27 cellular contexts compared by ENCODE assay signal in genomic region chr7:136027160-136027559, GRCh38.
"Had no signal": no experiment of that assay in that cellular context is flagged by ENCODE, and none has a peak within 500 bp of the region (broad histone marks: within the 10 kb centered on the region; RNA-seq: fewer than 3 reads in every experiment).

No MANE protein-coding gene starts in this region.

- DNase-seq: colonic mucosa; effector memory CD4-positive, alpha-beta T cell; foreskin fibroblast; heart right ventricle; hippocampal formation; left cardiac atrium; left lung; mesendoderm; naive thymus-derived CD8-positive, alpha-beta T cell; nephron progenitor cell; nucleus accumbens; stimulated activated CD4-positive, alpha-beta T cell treated with anti-CD3 and anti-CD28 coated beads, Interleukin-12 subunit alpha, Interleukin-12 subunit beta, amount 100 ng/mL, for 4 hours; stimulated activated CD4-positive, alpha-beta T cell treated with anti-CD3 and anti-CD28 coated beads, Interleukin-1b, Interleukin-23, amount 100 ng/mL, for 48 hours; stimulated activated CD4-positive, alpha-beta T cell treated with anti-CD3 and anti-CD28 coated beads, Interleukin-4, amount 100 ng/mL, for 1 hour; stimulated activated CD8-positive, alpha-beta memory T cell treated with anti-CD3 and anti-CD28 coated beads, Interleukin-4, amount 100 ng/mL, for 48 hours; stimulated activated naive CD4-positive, alpha-beta T cell treated with Interleukin-2 at 50 U/mL for 16 hours; stomach; thyroid gland had no signal

- H3K27me3 ChIP-seq: colonic mucosa, gastroesophageal sphincter, heart right ventricle, left lung, right atrium auricular region, stomach, thyroid gland, vagina had no signal

- FAIRE-seq: endothelial cell of umbilical vein, islet of Langerhans had no signal

- H3K27ac ChIP-seq: colonic mucosa, gastroesophageal sphincter, heart right ventricle, left lung, prostate gland, right atrium auricular region, stomach, thyroid gland, vagina had no signal

- H3K4me1 Mint-ChIP-seq: naive thymus-derived CD8-positive, alpha-beta T cell had no signal

- ATAC-seq: gastroesophageal sphincter; heart right ventricle; left cardiac atrium; left lung; naive thymus-derived CD8-positive, alpha-beta T cell; sciatic nerve had no signal

- H3K4me3 Mint-ChIP-seq: dendritic cell treated with granulocyte-macrophage colony-stimulating factor and Interleukin-4, amounts not matched to agents 40 ng/mL and 50 ng/mL, for 4 days; naive thymus-derived CD8-positive, alpha-beta T cell; nephron progenitor cell had no signal

- H3K36me3 ChIP-seq: colonic mucosa, gastroesophageal sphincter, heart right ventricle, left lung, prostate gland, right atrium auricular region, stomach, thyroid gland, vagina had no signal

- H3K9me3 ChIP-seq: colonic mucosa, gastroesophageal sphincter, heart right ventricle, left lung, prostate gland, right atrium auricular region, stomach, thyroid gland, vagina had no signal

- H3K9me3 Mint-ChIP-seq: dendritic cell treated with granulocyte-macrophage colony-stimulating factor and Interleukin-4, amounts not matched to agents 40 ng/mL and 50 ng/mL, for 4 days; naive thymus-derived CD8-positive, alpha-beta T cell had no signal

- H3K27ac Mint-ChIP-seq: dendritic cell treated with granulocyte-macrophage colony-stimulating factor and Interleukin-4, amounts not matched to agents 40 ng/mL and 50 ng/mL, for 4 days; nephron progenitor cell had no signal

- H3K4me3 ChIP-seq: colonic mucosa, gastroesophageal sphincter, heart right ventricle, left lung, prostate gland, right atrium auricular region, smooth muscle cell, stomach, thyroid gland, vagina had no signal
